In the genomic region with DNA sequence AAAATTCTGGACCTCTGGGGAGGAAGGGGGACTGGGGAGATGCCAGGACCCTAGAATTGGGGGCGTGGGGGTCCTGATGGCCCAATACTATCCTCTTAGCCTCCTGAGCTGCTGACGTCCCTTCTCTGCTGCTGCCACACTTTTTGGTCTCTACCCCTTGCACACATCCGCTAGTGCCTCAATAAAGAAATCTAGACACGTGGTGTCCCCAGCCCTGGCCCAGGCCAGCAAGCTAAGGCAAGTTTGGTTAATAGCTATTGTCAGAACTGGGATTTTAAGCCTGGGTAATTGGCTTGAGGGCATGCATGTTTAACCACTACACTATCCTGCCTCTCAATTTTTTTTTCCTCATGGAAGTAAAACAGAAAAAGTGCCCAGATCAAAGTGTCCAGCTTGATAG, we compare ENCODE assay signal across 8 cellular contexts. TPM values are rescaled to one million over a fixed set of nuclear protein-coding genes. Genes with fewer than 3 reads are reported as not detected.
A peak's percentile ranks its signal among the peaks of the same experiment; 100 is the strongest.
DNase-seq lines count a peak whose midpoint lies in the region; ATAC-seq and TF ChIP-seq lines count a peak whose summit lies in the region.

No MANE protein-coding gene starts in this region.

- no peaks in the 10 kb centered on the region for H3K27me3 Mint-ChIP-seq in CD4-positive, CD25-positive, alpha-beta regulatory T cell

- intact Hi-C loops in right lobe of liver (cut with DNase I) = no loop called here
- intact Hi-C loops in transverse colon (cut with DNase I; ENCODE audit: low total_unique reads) = no loop called here

- no peaks in the 10 kb centered on the region for H3K27me3 ChIP-seq in CD4-positive, CD25-positive, alpha-beta regulatory T cell (ENCODE audit: control insufficient read depth, insufficient read depth, low read length)
- H3K27me3 ChIP-seq in right lobe of liver (no peaks in the 10 kb centered on the region), transverse colon (no peaks in the 10 kb centered on the region)

- in situ Hi-C loops in transverse colon (cut with MboI; ENCODE audit: low pct_ligation_motif_present in 1 of 4, low pct_unique_long_range_greater_than_20kb in 1 of 4, low sequenced_read_pairs in 3 of 4) = no loop called here

- peaks cover 27% of the 10 kb centered on the region for H3K36me3 Mint-ChIP-seq in CD4-positive, CD25-positive, alpha-beta regulatory T cell

- H3K9me3 ChIP-seq in CD4-positive, CD25-positive, alpha-beta regulatory T cell (ENCODE audit: control insufficient read depth in 2 of 2, low read length in 2 of 2) = peaks cover 2 to 6% of the 10 kb centered on the region in 2 experiments
- H3K9me3 ChIP-seq in right lobe of liver (no peaks in the 10 kb centered on the region), transverse colon (no peaks in the 10 kb centered on the region)

- peak overlapping the region; percentile 92 for H3K27ac ChIP-seq in CD4-positive, CD25-positive, alpha-beta regulatory T cell (ENCODE audit: insufficient read depth, low read length, poor library complexity, severe bottlenecking)
- peak overlapping the region; percentile 58 to 71 (median 68) for H3K27ac ChIP-seq in right lobe of liver
- H3K27ac ChIP-seq in transverse colon = peak overlapping the region; percentile 79 to 89 (median 83)

- peak overlapping the region; percentile 99 to 100 (median 99) for H3K4me3 Mint-ChIP-seq in CD4-positive, CD25-positive, alpha-beta regulatory T cell

- H3K4me1 ChIP-seq in CD4-positive, CD25-positive, alpha-beta regulatory T cell (ENCODE audit: control insufficient read depth, insufficient read depth, low read length, poor library complexity, severe bottlenecking) = peaks cover 35% of the 10 kb centered on the region
- peaks cover 0 to 5% (median 0%) of the 10 kb centered on the region in 4 donors for H3K4me1 ChIP-seq in right lobe of liver
- H3K4me1 ChIP-seq in transverse colon = peaks cover 0 to 21% (median 3%) of the 10 kb centered on the region in 4 donors

- peak; percentile 10 to 83 (median 63) for DNase-seq in CD4-positive, CD25-positive, alpha-beta regulatory T cell
- DNase-seq in activated T-cell treated with anti-CD3 and anti-CD28 coated beads, Interleukin-2, amount 50 U/mL, for 48 hours = peak; percentile 58 to 59
- DNase-seq in right lobe of liver (no peak), transverse colon (peak; percentile 48), KG1 (lab: John Stamatoyannopoulos, UW) (no peak), cerebellar cortex (ENCODE audit: low spot score) (no peak)

- no peak for TF ChIP-seq CTCF in right lobe of liver (IDR thresholded peaks at IDR 0.05)
- TF ChIP-seq CTCF in transverse colon (IDR thresholded peaks at IDR 0.05) = no peak

- peak overlapping the region; percentile 99 for H3K4me3 ChIP-seq in CD4-positive, CD25-positive, alpha-beta regulatory T cell (ENCODE audit: low read depth, low read length)
- H3K4me3 ChIP-seq in right lobe of liver (peak overlapping the region; percentile 52 to 64 (median 53)), transverse colon (peak overlapping the region in 3 of 4 donors; percentile 32 to 46 (median 33))

- peak overlapping the region; percentile 99 for H3K27ac Mint-ChIP-seq in CD4-positive, CD25-positive, alpha-beta regulatory T cell

- WGBS in right lobe of liver (ENCODE audit: insufficient coverage, low coverage, low lambda C conversion rate, missing lambda C conversion rate) = 5% methylated on average over 4 of the region's 4 CpGs
- WGBS in transverse colon (ENCODE audit: low coverage in 1 of 2), 2 donors = 70% methylated on average over 4 of the region's 4 CpGs; no CpG with 5 or more reads in 1 of the 2 donors

- H3K36me3 ChIP-seq in CD4-positive, CD25-positive, alpha-beta regulatory T cell (ENCODE audit: control insufficient read depth, insufficient read depth, low read length) = peaks cover 7% of the 10 kb centered on the region
- H3K36me3 ChIP-seq in right lobe of liver (no peaks in the 10 kb centered on the region), transverse colon (no peaks in the 10 kb centered on the region)

- TF ChIP-seq POLR2A in right lobe of liver (IDR thresholded peaks at IDR 0.05) = no peak
- TF ChIP-seq POLR2A in transverse colon (IDR thresholded peaks at IDR 0.05) = peak; percentile 26

- H3K9me3 Mint-ChIP-seq in CD4-positive, CD25-positive, alpha-beta regulatory T cell = peaks cover 0 to 14% (median 2%) of the 10 kb centered on the region in 7 donors

- peaks cover 22 to 71% (median 43%) of the 10 kb centered on the region in 4 donors for H3K4me1 Mint-ChIP-seq in CD4-positive, CD25-positive, alpha-beta regulatory T cell

- TF ChIP-seq EP300 in transverse colon (IDR thresholded peaks at IDR 0.05; ENCODE audit: low read depth) = no peak

- peak; percentile 53 to 54 for ATAC-seq in CD4-positive, CD25-positive, alpha-beta regulatory T cell (ENCODE audit: low read depth in 2 of 2)
- peak; percentile 39 for ATAC-seq in HG02763 (IDR thresholded peaks at IDR 0.05; ENCODE audit: unreplicated experiment)
- ATAC-seq in right lobe of liver = peak; percentile 38 to 59 (median 56)
- no peak for ATAC-seq in HG02981 (IDR thresholded peaks at IDR 0.05; ENCODE audit: unreplicated experiment)

RNA-seq across cellular contexts. Expression of gene OAS2, which starts 1.0 kb away (rescaled TPM):
- 82.2 TPM for total RNA-seq in CD4-positive, CD25-positive, alpha-beta regulatory T cell
- polyA plus RNA-seq in CD4-positive, CD25-positive, alpha-beta regulatory T cell = 10 to 100 TPM; 58.2 to 82.2 (median 73.4) TPM
- total RNA-seq in right lobe of liver (10 to 100 TPM in 1 of 6 experiments, 1 to 10 TPM in 5; 5.2 to 13.4 (median 7.1) TPM), transverse colon (1 to 10 TPM; 2.0 to 5.1 (median 3.5) TPM)

RNA-seq across cellular contexts. Expression of gene OAS3, which starts 41.0 kb away (rescaled TPM):
- 36.5 TPM for total RNA-seq in CD4-positive, CD25-positive, alpha-beta regulatory T cell
- polyA plus RNA-seq in CD4-positive, CD25-positive, alpha-beta regulatory T cell = 10 to 100 TPM; 12.2 to 17.7 (median 14.5) TPM
- total RNA-seq in right lobe of liver = 10 to 100 TPM in 1 of 6 experiments, 1 to 10 TPM in 5; 4.4 to 10.2 (median 7.2) TPM
- total RNA-seq in transverse colon = 10 to 100 TPM in 3 of 4 donors, 1 to 10 TPM in 1; 6.2 to 17.6 (median 12.4) TPM

Comparison
In these comparisons a context has a peak if more than half of its experiments do, and no peak if none do; other contexts are left out.
1. DNase-seq: peak in CD4-positive, CD25-positive, alpha-beta regulatory T cell (3 of 3), activated T-cell treated with anti-CD3 and anti-CD28 coated beads, Interleukin-2, amount 50 U/mL, for 48 hours (2 of 2) and transverse colon (single experiment); none in right lobe of liver (0 of 3), KG1 (single experiment) and cerebellar cortex (single experiment).
2. H3K4me3 ChIP-seq: peak in every context shown above with its lines; median percentile 99 in CD4-positive, CD25-positive, alpha-beta regulatory T cell; 53 in right lobe of liver; 33 in transverse colon.
3. Peak in every context shown above with its lines, with median percentiles within 50 percentile points of each other: H3K27ac ChIP-seq.